Comparison of ENCODE assay signal across 11 cellular contexts in the genomic region with DNA sequence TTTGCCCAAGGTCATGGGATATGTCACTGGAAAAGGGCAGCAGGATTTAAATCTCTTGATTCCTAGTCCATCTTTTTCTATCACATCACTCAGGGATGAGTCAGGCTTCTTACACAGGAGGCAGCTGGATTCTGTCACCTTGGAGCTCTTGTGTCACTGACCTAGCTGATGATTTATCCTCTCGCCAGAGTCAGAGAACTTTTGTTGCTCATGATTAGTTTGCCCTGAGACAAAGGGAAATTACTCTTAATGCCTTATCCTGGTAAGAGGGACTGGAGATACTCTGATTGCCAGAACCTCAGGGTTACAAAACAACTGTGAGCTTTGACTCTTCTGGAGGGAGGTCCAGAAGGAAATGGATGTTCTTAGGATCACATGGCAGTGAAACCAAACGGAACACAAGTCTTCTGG. TPM values are rescaled to one million over a fixed set of nuclear protein-coding genes. Genes with fewer than 3 reads are reported as not detected.
DNase-seq lines count a peak whose midpoint lies in the region; ATAC-seq, FAIRE-seq and TF ChIP-seq lines count a peak whose summit lies in the region.
"Had no signal": no experiment of that assay in that cellular context is flagged by ENCODE, and none has a peak within 500 bp of the region (broad histone marks: within the 10 kb centered on the region; RNA-seq: fewer than 3 reads in every experiment).

No MANE protein-coding gene starts in this region.

- in situ Hi-C loops in K562 (cut with MboI) = no loop called here

- H3K36me3 ChIP-seq in K562 (ENCODE audit: control insufficient read depth, insufficient read depth, low read length) = peaks cover 38% of the 10 kb centered on the region
- H3K36me3 ChIP-seq in keratinocyte (ENCODE audit: control insufficient read depth in 2 of 2, extremely low read depth in 1 of 2, insufficient read depth in 2 of 2, low read length in 2 of 2) = peaks cover 0 to 3% of the 10 kb centered on the region in 2 experiments
- peaks cover 6% of the 10 kb centered on the region in 2 donors for H3K36me3 ChIP-seq in thyroid gland

- no peaks in the 10 kb centered on the region for H3K27me3 Mint-ChIP-seq in activated CD4-positive, alpha-beta T cell treated with anti-CD3 and anti-CD28 coated beads for 36 hours
- H3K27me3 Mint-ChIP-seq: B cell had no signal

- H3K79me2 ChIP-seq in K562 (ENCODE audit: control insufficient read depth, insufficient read depth, low read length) = no peaks in the 10 kb centered on the region
- no peaks in the 10 kb centered on the region for H3K79me2 ChIP-seq in keratinocyte (ENCODE audit: control insufficient read depth, insufficient read depth, low read length)

- no peak for DNase-seq in activated CD4-positive, alpha-beta T cell treated with anti-CD3 and anti-CD28 coated beads for 36 hours
- DNase-seq in activated CD4-positive, alpha-beta T cell treated with anti-CD3 and anti-CD28 coated beads, Interleukin-2, amount 50 U/mL, for 1 hour = no peak
- DNase-seq in K562 (ENCODE audit: extremely low read depth in 1 of 4, low spot score in 3 of 4) (no peak), keratinocyte (ENCODE audit: low read depth, low spot score) (peak; percentile 45), urothelium cell line (ENCODE audit: low spot score) (peak; percentile 12), SIG-M5 (lab: John Stamatoyannopoulos, UW) (no peak), thyroid gland (no peak)
- DNase-seq: NCI-H748 treated with DMSO at 0.1 percent for 48 hours, spleen had no signal

- TF ChIP-seq RAD21 in K562 (CRISPR knock-in tag; conservative IDR thresholded peaks at IDR 0.05 in 1 of 2, IDR thresholded peaks at IDR 0.05 in 1 of 2) = no peak

- no peak overlapping the region for H3K4me2 ChIP-seq in K562 (ENCODE audit: insufficient read depth, low read length)
- no peak overlapping the region for H3K4me2 ChIP-seq in keratinocyte (ENCODE audit: control insufficient read depth, extremely low read depth, insufficient read depth, low read depth, low read length)

- H3K36me3 Mint-ChIP-seq in activated CD4-positive, alpha-beta T cell treated with anti-CD3 and anti-CD28 coated beads for 36 hours (ENCODE audit: low read depth) = peaks cover 13% of the 10 kb centered on the region

- H3K9me3 ChIP-seq in K562 (replicated peaks; ENCODE audit: control insufficient read depth, insufficient read depth, low read depth, low read length) (no peaks in the 10 kb centered on the region), keratinocyte (ENCODE audit: control insufficient read depth, low read depth, low read length) (no peaks in the 10 kb centered on the region), thyroid gland (no peaks in the 10 kb centered on the region)
- H3K9me3 ChIP-seq: spleen had no signal

- H3K9me3 Mint-ChIP-seq in activated CD4-positive, alpha-beta T cell treated with anti-CD3 and anti-CD28 coated beads for 36 hours (ENCODE audit: low read depth) = no peaks in the 10 kb centered on the region

- TF ChIP-seq CTCF in K562 (IDR thresholded peaks at IDR 0.05 in 2 of 3, conservative IDR thresholded peaks at IDR 0.05 in 1 of 3; ENCODE audit: insufficient read depth in 2 of 3, low read depth in 1 of 3, low read length in 3 of 3) = no peak
- TF ChIP-seq CTCF in keratinocyte (optimal IDR thresholded peaks at IDR 0.05 in 1 of 3, IDR thresholded peaks at IDR 0.05 in 1 of 3, conservative IDR thresholded peaks at IDR 0.05 in 1 of 3; ENCODE audit: extremely low read depth in 1 of 3, insufficient read depth in 2 of 3, low read length in 3 of 3) = no peak
- no peak for TF ChIP-seq CTCF in thyroid gland (IDR thresholded peaks at IDR 0.05)

- no peak for TF ChIP-seq EP300 in K562 (IDR thresholded peaks at IDR 0.05; ENCODE audit: low read length)

- H3K27ac ChIP-seq in K562 (ENCODE audit: extremely low read depth, low read depth, low read length) (0 out of 3 replicates have a peak overlapping the region, but pooled peaks have one; percentile 31), keratinocyte (ENCODE audit: control insufficient read depth, insufficient read depth, low read length) (peak overlapping the region; percentile 39), thyroid gland (no peak overlapping the region)
- H3K27ac ChIP-seq: spleen had no signal

- H3K4me3 ChIP-seq in K562 (no peak overlapping the region), keratinocyte (ENCODE audit: control insufficient read depth in 2 of 3, extremely low read depth in 1 of 3, insufficient read depth in 2 of 3, low read depth in 1 of 3, low read length in 3 of 3) (no peak overlapping the region), thyroid gland (replicated peaks in 1 of 3) (no peak overlapping the region)
- H3K4me3 ChIP-seq: spleen had no signal

- H3K4me1 ChIP-seq in K562 (replicated peaks in 1 of 2; ENCODE audit: control insufficient read depth in 2 of 2, insufficient read depth in 2 of 2, low read length in 2 of 2) (no peaks in the 10 kb centered on the region; a peak in 1 of 5 replicates), keratinocyte (ENCODE audit: control insufficient read depth, extremely low read depth, insufficient read depth, low read length) (peaks cover 12% of the 10 kb centered on the region), thyroid gland (peaks cover 0 to 4% of the 10 kb centered on the region in 2 donors)
- H3K4me1 ChIP-seq: spleen had no signal

- FAIRE-seq in K562 (lab: Jason Lieb, UNC) (no peak), keratinocyte (lab: Jason Lieb, UNC) (no peak), urothelium cell line (lab: Jason Lieb, UNC) (no peak)

- H3K27ac Mint-ChIP-seq in activated CD4-positive, alpha-beta T cell treated with anti-CD3 and anti-CD28 coated beads for 36 hours = no peak overlapping the region
- H3K27ac Mint-ChIP-seq: B cell had no signal

- CTCF ChIA-PET in activated CD4-positive, alpha-beta T cell treated with anti-CD3 and anti-CD28 coated beads for 36 hours (lab: Charles Lee) = interaction anchor here (0.7 kb wide), 1 partner anchor 1376 kb away, joined by 3 read pairs; no protein-coding TSS in a partner anchor
- CTCF ChIA-PET in K562 (lab: Yijun Ruan, JAX; ENCODE audit: low intra/inter-chr PET ratio) = no interaction called here

- dilution Hi-C loops in keratinocyte (cut with MboI; ENCODE audit: extremely low pct_ligation_motif_present, low sequenced_read_pairs) = no loop called here

- TF ChIP-seq POLR2A in K562 (conservative IDR thresholded peaks at IDR 0.05) (0 out of 2 replicates have a peak, but pooled peaks have one; percentile 26), thyroid gland (IDR thresholded peaks at IDR 0.05) (no peak)

- WGBS in K562 (ENCODE audit: insufficient coverage, low coverage, missing lambda C conversion rate) = 21% methylated on average over 2 of the region's 2 CpGs
- 76 to 81% methylated on average over 2 of the region's 2 CpGs for WGBS in thyroid gland, 2 donors

- H2AFZ ChIP-seq in K562 (ENCODE audit: low read depth, low read length) (no peak overlapping the region), keratinocyte (ENCODE audit: control insufficient read depth, low read length) (no peak overlapping the region)

- POLR2A ChIA-PET in activated CD4-positive, alpha-beta T cell treated with anti-CD3 and anti-CD28 coated beads for 36 hours (lab: Charles Lee) = no interaction called here
- POLR2A ChIA-PET in K562 (lab: Yijun Ruan, JAX) = interaction anchor here (0.6 to 2.3 kb wide), 6 partner anchors 10 to 273 kb away, joined by 3 to 12 read pairs (median 6); no protein-coding TSS in a partner anchor

- BruUV-seq in K562 (replicated peaks; lab: Mats Ljungman, UMichigan) = no TSS peak

- H3K27me3 ChIP-seq in K562 (ENCODE audit: control insufficient read depth in 2 of 2, insufficient read depth in 2 of 2, low read length in 2 of 2) = no peaks in the 10 kb centered on the region
- no peaks in the 10 kb centered on the region for H3K27me3 ChIP-seq in keratinocyte (ENCODE audit: control insufficient read depth, extremely low read depth, insufficient read depth, low read length)
- H3K27me3 ChIP-seq in thyroid gland = no peaks in the 10 kb centered on the region
- H3K27me3 ChIP-seq: spleen had no signal

- no peak overlapping the region for H3K4me3 Mint-ChIP-seq in activated CD4-positive, alpha-beta T cell treated with anti-CD3 and anti-CD28 coated beads for 36 hours
- H3K4me3 Mint-ChIP-seq: B cell had no signal

- no peaks in the 10 kb centered on the region for H3K9me1 ChIP-seq in K562 (ENCODE audit: control insufficient read depth, insufficient read depth, low read length)
- no peaks in the 10 kb centered on the region for H3K9me1 ChIP-seq in keratinocyte (ENCODE audit: control insufficient read depth, extremely low read depth, insufficient read depth, low read length)

- H3K4me1 Mint-ChIP-seq in activated CD4-positive, alpha-beta T cell treated with anti-CD3 and anti-CD28 coated beads for 36 hours = peaks cover 1% of the 10 kb centered on the region
- H3K4me1 Mint-ChIP-seq: B cell had no signal

- ATAC-seq in activated CD4-positive, alpha-beta T cell treated with anti-CD3 and anti-CD28 coated beads for 36 hours = peak; percentile 16
- ATAC-seq in K562 (no peak; the same call in 2 of the 3 replicates), HG03571 (IDR thresholded peaks at IDR 0.05; ENCODE audit: unreplicated experiment) (no peak)

- intact Hi-C loops in activated CD4-positive, alpha-beta T cell treated with anti-CD3 and anti-CD28 coated beads for 36 hours (cut with DNase I, micrococcal nuclease) = no loop called here
- intact Hi-C loops in K562 (cut with micrococcal nuclease) = no loop called here
- intact Hi-C loops in thyroid gland (cut with DNase I) = no loop called here

- no peak overlapping the region for H3K9ac ChIP-seq in K562 (ENCODE audit: insufficient read depth in 1 of 2, low read depth in 2 of 2, low read length in 2 of 2)
- H3K9ac ChIP-seq in keratinocyte (ENCODE audit: control insufficient read depth, extremely low read depth, insufficient read depth, low read length) = no peak overlapping the region

- no peaks in the 10 kb centered on the region for H4K20me1 ChIP-seq in K562 (replicated peaks; ENCODE audit: control insufficient read depth, insufficient read depth, low read length)
- no peaks in the 10 kb centered on the region for H4K20me1 ChIP-seq in keratinocyte (ENCODE audit: control insufficient read depth, extremely low read depth, insufficient read depth, low read length)

RNA-seq across cellular contexts. Expression of a gene that starts 10.1 kb away (rescaled TPM):
- total RNA-seq in activated CD4-positive, alpha-beta T cell treated with anti-CD3 and anti-CD28 coated beads for 36 hours = 100 to 1,000 TPM; 103 to 112 TPM
- 72.1 and 91.8 TPM in 2 replicates for total RNA-seq in K562 (2011; cell fraction: chromatin; rRNA removed; ENCODE audit: low replicate concordance)
- total RNA-seq in K562 (2011; cell fraction: nucleolus; rRNA removed) = 90.9 and 111 TPM in 2 replicates
- total RNA-seq in K562 (2011; cell fraction: nucleoplasm; rRNA removed) = 115 and 164 TPM in 2 replicates
- total RNA-seq in K562 (2014; rRNA removed) = 255 and 270 TPM in 2 replicates
- total RNA-seq in K562 (2014; rRNA removed; fragmentation: Illumina TruSeq; extraction: Trizol) = 116 and 124 TPM in 2 replicates
- 145 and 156 TPM in 2 replicates for total RNA-seq in K562 (2015; rRNA removed; fragmentation: Illumina TruSeq; extraction: Trizol)
- 128 and 131 TPM in 2 replicates for total RNA-seq in K562 (2021)
- 119 and 131 TPM in 2 replicates for polyA plus RNA-seq in K562 (2011; rRNA removed)
- polyA plus RNA-seq in K562 (2011; cell fraction: cytosol; rRNA removed) = 152 and 223 TPM in 2 replicates
- polyA plus RNA-seq in K562 (2011; cell fraction: nucleus; rRNA removed) = 87.7 and 109 TPM in 2 replicates
- polyA plus RNA-seq in K562 (2012) = 80.7 and 136 TPM in 2 replicates
- 161 and 208 TPM in 2 replicates for polyA plus RNA-seq in K562 (2014; fragmentation: Illumina TruSeq; extraction: Trizol)
- 100 to 1,000 TPM; 108 to 152 TPM for polyA plus RNA-seq in K562 (2014; fragmentation: Nextera tagmentation; extraction: Ambion mirVana)
- 226 and 257 TPM in 2 replicates for polyA plus RNA-seq in K562 (2014; rRNA removed)
- 58.5 and 70.3 TPM in 2 replicates for polyA minus RNA-seq in K562 (2011; rRNA and poly(A)+ RNA removed)
- polyA minus RNA-seq in K562 (2011; cell fraction: cytosol; rRNA and poly(A)+ RNA removed) = 27.0 and 50.5 TPM in 2 replicates
- 37.2 and 45.5 TPM in 2 replicates for polyA minus RNA-seq in K562 (2011; cell fraction: nucleus; rRNA and poly(A)+ RNA removed)
- 81.2 to 97.0 TPM (median 82.2 TPM) in 3 replicates for polyA plus RNA-seq in keratinocyte
- 79.8 TPM for polyA plus RNA-seq in keratinocyte (2011; ENCODE audit: low read depth)
- 102 TPM in 2 replicates for polyA plus RNA-seq in keratinocyte (2011; cell fraction: cytosol; rRNA removed)
- polyA plus RNA-seq in keratinocyte (2011; cell fraction: nucleus; rRNA removed) = 55.5 and 59.9 TPM in 2 replicates
- polyA plus RNA-seq in keratinocyte (2012; ENCODE audit: low replicate concordance) = 50.2 and 93.6 TPM in 2 replicates
- polyA minus RNA-seq in keratinocyte = 31.7 to 46.3 TPM (median 37.3 TPM) in 3 replicates
- polyA minus RNA-seq in keratinocyte (2011; cell fraction: cytosol; rRNA and poly(A)+ RNA removed) = 46.0 TPM
- 9.0 and 15.7 TPM in 2 replicates for polyA minus RNA-seq in keratinocyte (2011; cell fraction: nucleus; rRNA and poly(A)+ RNA removed)
- 100 to 1,000 TPM in 2 of 4 donors, 10 to 100 TPM in 2; 62.9 to 117 (median 103) TPM for total RNA-seq in thyroid gland

RNA-seq across cellular contexts. Expression of a gene that starts 10.2 kb away (rescaled TPM):
- total RNA-seq in activated CD4-positive, alpha-beta T cell treated with anti-CD3 and anti-CD28 coated beads for 36 hours = 10 to 100 TPM; 34.2 to 34.8 TPM
- 43.5 and 61.5 TPM in 2 replicates for total RNA-seq in K562 (2011; cell fraction: chromatin; rRNA removed; ENCODE audit: low replicate concordance)
- total RNA-seq in K562 (2011; cell fraction: nucleolus; rRNA removed) = 24.2 and 25.5 TPM in 2 replicates
- 48.0 and 66.3 TPM in 2 replicates for total RNA-seq in K562 (2011; cell fraction: nucleoplasm; rRNA removed)
- 13.5 and 15.8 TPM in 2 replicates for total RNA-seq in K562 (2014; rRNA removed)
- 17.8 and 20.7 TPM in 2 replicates for total RNA-seq in K562 (2014; rRNA removed; fragmentation: Illumina TruSeq; extraction: Trizol)
- total RNA-seq in K562 (2015; rRNA removed; fragmentation: Illumina TruSeq; extraction: Trizol) = 16.3 and 17.3 TPM in 2 replicates
- total RNA-seq in K562 (2021) = 23.9 and 29.7 TPM in 2 replicates
- polyA plus RNA-seq in K562 (2011; rRNA removed) = 23.3 and 27.9 TPM in 2 replicates
- 18.3 and 24.7 TPM in 2 replicates for polyA plus RNA-seq in K562 (2011; cell fraction: cytosol; rRNA removed)
- polyA plus RNA-seq in K562 (2011; cell fraction: nucleus; rRNA removed) = 20.5 and 26.2 TPM in 2 replicates
- 25.3 and 29.5 TPM in 2 replicates for polyA plus RNA-seq in K562 (2012)
- 38.0 and 38.5 TPM in 2 replicates for polyA plus RNA-seq in K562 (2014; fragmentation: Illumina TruSeq; extraction: Trizol)
- 10 to 100 TPM; 69.2 to 78.6 TPM for polyA plus RNA-seq in K562 (2014; fragmentation: Nextera tagmentation; extraction: Ambion mirVana)
- polyA plus RNA-seq in K562 (2014; rRNA removed) = 20.3 and 20.4 TPM in 2 replicates
- 35.6 and 38.4 TPM in 2 replicates for polyA minus RNA-seq in K562 (2011; rRNA and poly(A)+ RNA removed)
- 8.0 and 11.9 TPM in 2 replicates for polyA minus RNA-seq in K562 (2011; cell fraction: cytosol; rRNA and poly(A)+ RNA removed)
- polyA minus RNA-seq in K562 (2011; cell fraction: nucleus; rRNA and poly(A)+ RNA removed) = 9.8 and 16.3 TPM in 2 replicates
- 14.1 to 23.3 TPM (median 19.1 TPM) in 3 replicates for polyA plus RNA-seq in keratinocyte
- 8.9 TPM for polyA plus RNA-seq in keratinocyte (2011; ENCODE audit: low read depth)
- 17.6 and 20.9 TPM in 2 replicates for polyA plus RNA-seq in keratinocyte (2011; cell fraction: cytosol; rRNA removed)
- 19.5 and 21.1 TPM in 2 replicates for polyA plus RNA-seq in keratinocyte (2011; cell fraction: nucleus; rRNA removed)
- 22.5 and 22.9 TPM in 2 replicates for polyA plus RNA-seq in keratinocyte (2012; ENCODE audit: low replicate concordance)
- 13.4 to 16.8 TPM (median 14.5 TPM) in 3 replicates for polyA minus RNA-seq in keratinocyte
- 4.0 TPM for polyA minus RNA-seq in keratinocyte (2011; cell fraction: cytosol; rRNA and poly(A)+ RNA removed)
- 5.3 and 19.8 TPM in 2 replicates for polyA minus RNA-seq in keratinocyte (2011; cell fraction: nucleus; rRNA and poly(A)+ RNA removed)
- total RNA-seq in thyroid gland = 10 to 100 TPM; 10.0 to 23.3 (median 15.9) TPM

Comparison
In these comparisons a context has a peak if more than half of its experiments do, and no peak if none do; other contexts are left out.
1. DNase-seq: peak in keratinocyte (single experiment) and urothelium cell line (single experiment); none in activated CD4-positive, alpha-beta T cell treated with anti-CD3 and anti-CD28 coated beads for 36 hours (single experiment), activated CD4-positive, alpha-beta T cell treated with anti-CD3 and anti-CD28 coated beads, Interleukin-2, amount 50 U/mL, for 1 hour (single experiment), K562 (0 of 4), SIG-M5 (single experiment) and thyroid gland (0 of 2).
2. H3K27ac ChIP-seq: peak in K562 (single experiment) and keratinocyte (single experiment); none in thyroid gland (0 of 3).